8 cellular contexts compared by ENCODE assay signal in genomic region chr22:36286096-36286957, GRCh38. TPM values are rescaled to one million over a fixed set of nuclear protein-coding genes. Genes with fewer than 3 reads are reported as not detected.
A peak's percentile ranks its signal among the peaks of the same experiment; 100 is the strongest.
DNase-seq lines count a peak whose midpoint lies in the region; ATAC-seq and TF ChIP-seq lines count a peak whose summit lies in the region.

No MANE protein-coding gene starts in this region.

- no peak overlapping the region for H2AFZ ChIP-seq in H9 (ENCODE audit: low read length)

- H2BK5ac ChIP-seq in H9 (ENCODE audit: insufficient read length, low read length), result no peak overlapping the region

- H3K36me3 ChIP-seq in endodermal cell (ENCODE audit: control insufficient read depth, insufficient read depth, low read length), result peaks cover 81% of the 10 kb centered on the region
- peaks cover 65% of the 10 kb centered on the region for H3K36me3 ChIP-seq in mucosa of descending colon (ENCODE audit: low read depth)

- CTCF ChIA-PET in activated CD8-positive, alpha-beta memory T cell treated with anti-CD3 and anti-CD28 coated beads, Interleukin-2, amount 10 ng/mL, durations not matched to agents 7 days and 5 days (lab: Charles Lee), result interaction anchor here (0.7 to 2.6 kb wide), 29 partner anchors 8 to 200 kb away, joined by 3 to 20 read pairs (median 3); partner anchors contain the start of gene APOL2

- H3K4me3 Mint-ChIP-seq in H9 (no peak overlapping the region), endodermal cell (no peak overlapping the region)
- no peak overlapping the region for H3K4me3 Mint-ChIP-seq in activated CD8-positive, alpha-beta memory T cell treated with anti-CD3 and anti-CD28 coated beads, Interleukin-2, amount 10 ng/mL, durations not matched to agents 7 days and 5 days

- no CpG with 5 or more reads among the region's 28 CpGs for WGBS in H9 (ENCODE audit: extremely low coverage, insufficient read length, low lambda C conversion rate)
- WGBS in endodermal cell (ENCODE audit: insufficient coverage in 1 of 2, insufficient read length in 1 of 2), 2 experiments, result 69 to 77% methylated on average over 9 to 28 of the region's 28 CpGs

- H3K9ac ChIP-seq in H9 (ENCODE audit: extremely low read depth, insufficient read length, low read length) (no peak overlapping the region), endodermal cell (ENCODE audit: extremely low read depth, low read length, poor library complexity, severe bottlenecking) (no peak overlapping the region)

- H3K4me1 Mint-ChIP-seq in H9, result peaks cover 2 to 9% of the 10 kb centered on the region in 2 experiments; a peak in 3 of 4 replicates
- H3K4me1 Mint-ChIP-seq in activated CD8-positive, alpha-beta memory T cell treated with anti-CD3 and anti-CD28 coated beads, Interleukin-2, amount 10 ng/mL, durations not matched to agents 7 days and 5 days, result peaks cover 41% of the 10 kb centered on the region
- H3K4me1 Mint-ChIP-seq in endodermal cell, result no peaks in the 10 kb centered on the region

- H3K79me1 ChIP-seq in H9 (ENCODE audit: insufficient read depth, low read depth, low read length, poor library complexity, severe bottlenecking), result no peaks in the 10 kb centered on the region

- no peak overlapping the region for H2BK15ac ChIP-seq in H9 (ENCODE audit: low read depth, low read length)

- TF ChIP-seq CTCF in AG10803 (conservative IDR thresholded peaks at IDR 0.05; ENCODE audit: low read length) (peak; percentile 93), H9 (conservative IDR thresholded peaks at IDR 0.05) (peak; percentile 96), endodermal cell (conservative IDR thresholded peaks at IDR 0.05) (peak; percentile 97), mucosa of descending colon (IDR thresholded peaks at IDR 0.05) (peak; percentile 87)

- H3K79me2 ChIP-seq in H9 (ENCODE audit: insufficient read depth, low read length), result no peaks in the 10 kb centered on the region

- H3K27ac ChIP-seq in H9 (ENCODE audit: insufficient read length, low read depth, low read length) (no peak overlapping the region), endodermal cell (ENCODE audit: low read depth, low read length) (no peak overlapping the region)

- ATAC-seq in activated CD8-positive, alpha-beta memory T cell treated with anti-CD3 and anti-CD28 coated beads, Interleukin-2, amount 10 ng/mL, durations not matched to agents 7 days and 5 days, result peak; percentile 78
- ATAC-seq in mucosa of descending colon (peak; percentile 88), GM18909 (IDR thresholded peaks at IDR 0.05; ENCODE audit: poor library complexity, unreplicated experiment) (no peak)

- H4K8ac ChIP-seq in H9 (replicated peaks; ENCODE audit: insufficient read length, low read depth, low read length), result no peak overlapping the region

- no peak overlapping the region for H2BK20ac ChIP-seq in H9 (ENCODE audit: low read depth, low read length, poor library complexity, severe bottlenecking)

- H3K4me1 ChIP-seq in H9 (ENCODE audit: insufficient read depth, low read length), result no peaks in the 10 kb centered on the region
- H3K4me1 ChIP-seq in endodermal cell (ENCODE audit: control insufficient read depth, insufficient read depth, low read length), result no peaks in the 10 kb centered on the region
- H3K4me1 ChIP-seq in mucosa of descending colon (ENCODE audit: low read depth), result no peaks in the 10 kb centered on the region

- intact Hi-C loops in mucosa of descending colon (cut with DNase I, micrococcal nuclease), result no loop called here

- no peak overlapping the region for H4K91ac ChIP-seq in H9 (ENCODE audit: insufficient read length, low read depth, low read length)

- H3K27me3 ChIP-seq in H9 (ENCODE audit: insufficient read depth, low read length) (no peaks in the 10 kb centered on the region), endodermal cell (ENCODE audit: control insufficient read depth, insufficient read depth, low read length, poor library complexity, severe bottlenecking) (no peaks in the 10 kb centered on the region)

- H4K5ac ChIP-seq in H9 (ENCODE audit: insufficient read length, low read depth, low read length), result no peak overlapping the region

- no peak overlapping the region for H3K18ac ChIP-seq in H9 (ENCODE audit: insufficient read length, low read depth, low read length)

- no peak overlapping the region for H3K4ac ChIP-seq in H9 (ENCODE audit: low read depth, low read length)

- DNase-seq in AG10803 (ENCODE audit: low read depth) (peak; percentile 74), H9 (peak; percentile 89), NOMO-1 (lab: John Stamatoyannopoulos, UW; ENCODE audit: unreplicated experiment in 2 of 2) (peak; percentile 30 to 35), endodermal cell (peak; percentile 97), mucosa of descending colon (peak; percentile 74 to 81 (median 77))
- DNase-seq in activated CD8-positive, alpha-beta memory T cell treated with anti-CD3 and anti-CD28 coated beads, Interleukin-2, amount 10 ng/mL, durations not matched to agents 7 days and 5 days, result peak; percentile 72
- peak; percentile 41 for DNase-seq in stimulated activated CD8-positive, alpha-beta memory T cell treated with anti-CD3 and anti-CD28 coated beads, Interleukin-4, amount 100 ng/mL, for 24 hours (ENCODE audit: low read depth)

- no peak overlapping the region for H2BK12ac ChIP-seq in H9 (ENCODE audit: insufficient read length, low read depth, low read length)

- no peak overlapping the region for H3K4me3 ChIP-seq in AG10803 (ENCODE audit: low read length)
- H3K4me3 ChIP-seq in endodermal cell (ENCODE audit: low read length), result no peak overlapping the region
- no peak overlapping the region for H3K4me3 ChIP-seq in mucosa of descending colon

- H2AK5ac ChIP-seq in H9 (ENCODE audit: insufficient read length, low read length), result no peak overlapping the region

- H2BK120ac ChIP-seq in H9 (ENCODE audit: low read depth, low read length, poor library complexity, severe bottlenecking), result no peak overlapping the region

- H3K9me3 ChIP-seq in H9 (ENCODE audit: control insufficient read depth, low read depth, low read length) (no peaks in the 10 kb centered on the region), endodermal cell (ENCODE audit: control insufficient read depth, low read length) (no peaks in the 10 kb centered on the region), mucosa of descending colon (no peaks in the 10 kb centered on the region)

- H3K14ac ChIP-seq in H9 (ENCODE audit: insufficient read depth, low read length), result no peak overlapping the region

- H3K23ac ChIP-seq in H9 (ENCODE audit: insufficient read length, low read depth, low read length), result no peak overlapping the region

- no peak overlapping the region for H3T11ph ChIP-seq in H9 (ENCODE audit: low read length)

- H3K4me2 ChIP-seq in H9 (ENCODE audit: insufficient read depth, insufficient read length, low read length), result no peak overlapping the region

- H4K20me1 ChIP-seq in H9 (ENCODE audit: control insufficient read depth, insufficient read depth, insufficient read length), result no peaks in the 10 kb centered on the region

- no peaks in the 10 kb centered on the region for H3K23me2 ChIP-seq in H9 (ENCODE audit: insufficient read length, low read depth, low read length, poor library complexity, severe bottlenecking)

- H3K36me3 Mint-ChIP-seq in H9 (ENCODE audit: insufficient read depth in 1 of 3, low read depth in 3 of 3), result peaks cover 57 to 95% (median 91%) of the 10 kb centered on the region in 3 experiments
- peaks cover 74% of the 10 kb centered on the region for H3K36me3 Mint-ChIP-seq in activated CD8-positive, alpha-beta memory T cell treated with anti-CD3 and anti-CD28 coated beads, Interleukin-2, amount 10 ng/mL, durations not matched to agents 7 days and 5 days
- H3K36me3 Mint-ChIP-seq in endodermal cell (ENCODE audit: low read depth), result peaks cover 85% of the 10 kb centered on the region

- H3K56ac ChIP-seq in H9 (ENCODE audit: insufficient read length, low read depth, low read length), result no peak overlapping the region

- H3K9me3 Mint-ChIP-seq in H9 (no peaks in the 10 kb centered on the region; a peak in 1 of 5 replicates), endodermal cell (peaks cover 10% of the 10 kb centered on the region)
- no peaks in the 10 kb centered on the region for H3K9me3 Mint-ChIP-seq in activated CD8-positive, alpha-beta memory T cell treated with anti-CD3 and anti-CD28 coated beads, Interleukin-2, amount 10 ng/mL, durations not matched to agents 7 days and 5 days (ENCODE audit: low read depth)

- H3K27ac Mint-ChIP-seq in H9 (peak overlapping the region in 1 of 3 experiments; percentile 79; a peak in 2 of 7 replicates), endodermal cell (no peak overlapping the region)
- peak overlapping the region; percentile 3 for H3K27ac Mint-ChIP-seq in activated CD8-positive, alpha-beta memory T cell treated with anti-CD3 and anti-CD28 coated beads, Interleukin-2, amount 10 ng/mL, durations not matched to agents 7 days and 5 days

- H3K27me3 Mint-ChIP-seq in H9 (ENCODE audit: low read depth), result no peaks in the 10 kb centered on the region
- no peaks in the 10 kb centered on the region for H3K27me3 Mint-ChIP-seq in activated CD8-positive, alpha-beta memory T cell treated with anti-CD3 and anti-CD28 coated beads, Interleukin-2, amount 10 ng/mL, durations not matched to agents 7 days and 5 days
- no peaks in the 10 kb centered on the region for H3K27me3 Mint-ChIP-seq in endodermal cell (ENCODE audit: insufficient read depth)

RNA-seq across cellular contexts. Expression of gene APOL1, which starts 33.4 kb away (rescaled TPM):
- total RNA-seq in H9 (2021), result 0.13 TPM in 1 of 2 replicates, not detected in the other
- 10 to 100 TPM; 55.6 to 61.6 TPM for total RNA-seq in activated CD8-positive, alpha-beta memory T cell treated with anti-CD3 and anti-CD28 coated beads, Interleukin-2, amount 10 ng/mL, durations not matched to agents 7 days and 5 days
- under 1 TPM; 0.11 to 0.22 TPM for total RNA-seq in endodermal cell
- not detected for polyA plus RNA-seq in endodermal cell (2013, experiment 1 of 2)
- not detected for polyA plus RNA-seq in endodermal cell (2013, experiment 2 of 2)
- total RNA-seq in mucosa of descending colon, result 10 to 100 TPM; 26.0 to 85.7 (median 68.5) TPM

RNA-seq across cellular contexts. Expression of gene APOL2, which starts 47.0 kb away (rescaled TPM):
- total RNA-seq in H9 (2021) (15.6 and 18.1 TPM in 2 replicates), endodermal cell (1 to 10 TPM; 2.1 to 7.9 TPM), mucosa of descending colon (10 to 100 TPM; 46.3 to 64.8 (median 56.3) TPM)
- total RNA-seq in activated CD8-positive, alpha-beta memory T cell treated with anti-CD3 and anti-CD28 coated beads, Interleukin-2, amount 10 ng/mL, durations not matched to agents 7 days and 5 days, result 10 to 100 TPM; 82.6 to 86.4 TPM
- polyA plus RNA-seq in endodermal cell (2013, experiment 1 of 2), result 7.4 TPM
- polyA plus RNA-seq in endodermal cell (2013, experiment 2 of 2), result 7.3 TPM

Comparison
In these comparisons a context has a peak if more than half of its experiments do, and no peak if none do; other contexts are left out.
1. DNase-seq: peak in every context shown above with its lines; median percentile 97 in endodermal cell; 89 in H9; 77 in mucosa of descending colon; 74 in AG10803; 72 in activated CD8-positive, alpha-beta memory T cell treated with anti-CD3 and anti-CD28 coated beads, Interleukin-2, amount 10 ng/mL, durations not matched to agents 7 days and 5 days; 41 in stimulated activated CD8-positive, alpha-beta memory T cell treated with anti-CD3 and anti-CD28 coated beads, Interleukin-4, amount 100 ng/mL, for 24 hours; 32 in NOMO-1.
2. RNA of gene APOL1, which starts 33.4 kb away (total RNA-seq): 26.0 to 85.7 TPM in mucosa of descending colon and 55.6 to 61.6 TPM in activated CD8-positive, alpha-beta memory T cell treated with anti-CD3 and anti-CD28 coated beads, Interleukin-2, amount 10 ng/mL, durations not matched to agents 7 days and 5 days; 0.11 to 0.22 TPM in endodermal cell and 0.13 TPM in H9; every median in the first group is over 10 times any median in the second.
3. Peak in every context shown above with its lines, with median percentiles within 50 percentile points of each other: CTCF ChIP-seq.